ENCODE assay signal across 1 cellular context in genomic region chr5:66617223-66617861, GRCh38.
TF ChIP-seq lines count a peak whose summit lies in the region.

No MANE protein-coding gene starts in this region.

TF ChIP-seq in WTC11, 78 proteins besides CTCF, POLR2A, EP300 and RAD21 (continued from another document):
- TF ChIP-seq PREB (CRISPR knock-in tag; IDR thresholded peaks at IDR 0.05; ENCODE audit: borderline replicate concordance) = no peak
- TF ChIP-seq ELF4 (CRISPR knock-in tag; IDR thresholded peaks at IDR 0.05; ENCODE audit: low read depth) = no peak
- TF ChIP-seq KAT7 (CRISPR knock-in tag; IDR thresholded peaks at IDR 0.05; ENCODE audit: borderline replicate concordance) = no peak
- TF ChIP-seq ZNF219 (CRISPR knock-in tag; IDR thresholded peaks at IDR 0.05; ENCODE audit: borderline replicate concordance) = no peak
- TF ChIP-seq AR (CRISPR knock-in tag; IDR thresholded peaks at IDR 0.05) = no peak
